1 cellular context compared by ENCODE assay signal in genomic region chr11:61347916-61348461, GRCh38.
TF ChIP-seq lines count a peak whose summit lies in the region.

No MANE protein-coding gene starts in this region.

TF ChIP-seq in HCT116, 20 proteins besides CTCF, POLR2A, EP300 and RAD21:
- TF ChIP-seq POLR2AphosphoS5 (IDR thresholded peaks at IDR 0.05; ENCODE audit: low read depth, low read length) (peak; percentile 28; the same call in 1 of the 2 replicates), TCF7L2 (IDR thresholded peaks at IDR 0.05; ENCODE audit: borderline replicate concordance, extremely low read depth, insufficient read depth, insufficient read length) (no peak), EZH2 (IDR thresholded peaks at IDR 0.05) (no peak)
TF ChIP-seq in HCT116: peak in this region for 1.
